Comparison of ENCODE assay signal across 23 cellular contexts in genomic region chr14:89128616-89129015, GRCh38.
"Had no signal": no experiment of that assay in that cellular context is flagged by ENCODE, and none has a peak within 500 bp of the region (broad histone marks: within the 10 kb centered on the region; RNA-seq: fewer than 3 reads in every experiment).

No MANE protein-coding gene starts in this region.

- H3K9ac ChIP-seq: SK-N-SH had no signal

- H3K4me2 ChIP-seq: SK-N-SH had no signal

- H3K9me3 ChIP-seq: Peyer's patch, SJSA1, SK-N-SH had no signal

- H3K4me1 ChIP-seq: Peyer's patch, SJSA1 had no signal

- DNase-seq: MM.1S, MV-4-11, NCI-H1092, NCI-H1105, NCI-H1417 treated with DMSO at 0.1 percent for 48 hours, NCI-H1436 treated with DMSO at 0.1 percent for 48 hours, NCI-H187 treated with DMSO at 0.1 percent for 48 hours, NCI-H2029, NCI-H2081, NCI-H2227 treated with DMSO at 0.1 percent for 48 hours, NCI-H345, NCI-H446, NCI-H510A treated with DMSO at 0.1 percent for 48 hours, NCI-H526 treated with DMSO at 0.1 percent for 48 hours, NCI-H748 treated with DMSO at 0.1 percent for 48 hours, Peyer's patch, Right ventricle myocardium superior, RPMI8226, SHP77 treated with DMSO at 0.1 percent for 48 hours, SK-N-SH, SW 1271, T-helper 1 cell had no signal

- H3K4me3 ChIP-seq: Peyer's patch, SJSA1 had no signal

- H3K27ac ChIP-seq: Peyer's patch, SJSA1 had no signal

- H3K36me3 ChIP-seq: Peyer's patch, SJSA1 had no signal

- H3K27me3 ChIP-seq: Peyer's patch, SJSA1 had no signal
